Comparison of ENCODE assay signal across 9 cellular contexts in the genomic region with DNA sequence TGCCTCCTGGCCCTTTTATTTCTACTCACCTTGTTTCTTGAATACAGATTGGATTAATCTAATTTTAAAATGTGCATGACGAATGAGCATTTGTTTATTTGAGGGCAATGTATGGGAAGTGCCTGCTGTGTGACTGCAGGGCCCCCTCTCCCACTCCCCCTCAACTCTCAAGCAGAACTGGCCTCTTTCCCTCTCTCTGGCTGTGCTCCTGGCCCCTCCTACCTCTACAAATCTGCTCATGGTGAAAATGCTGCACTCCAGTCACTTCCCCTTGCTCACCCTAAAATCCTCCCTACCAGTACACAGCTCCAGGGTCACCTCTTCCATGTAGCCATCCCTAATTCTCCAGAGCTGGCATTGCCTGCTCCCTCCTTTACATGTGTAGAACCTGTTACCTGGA. TPM values are rescaled to one million over a fixed set of nuclear protein-coding genes. Genes with fewer than 3 reads are reported as not detected.
DNase-seq lines count a peak whose midpoint lies in the region; ATAC-seq and TF ChIP-seq lines count a peak whose summit lies in the region.
"Had no signal": no experiment of that assay in that cellular context is flagged by ENCODE, and none has a peak within 500 bp of the region (broad histone marks: within the 10 kb centered on the region; RNA-seq: fewer than 3 reads in every experiment).

No MANE protein-coding gene starts in this region.

- H3K4me3 Mint-ChIP-seq in activated CD8-positive, alpha-beta T cell treated with anti-CD3 and anti-CD28 coated beads, Interleukin-2, amount 10 ng/mL, durations not matched to agents 7 days and 5 days, result no peak overlapping the region

- H3K27ac Mint-ChIP-seq in activated CD8-positive, alpha-beta T cell treated with anti-CD3 and anti-CD28 coated beads, Interleukin-2, amount 10 ng/mL, durations not matched to agents 7 days and 5 days, result no peak overlapping the region

- H3K4me3 ChIP-seq in HUES64 (ENCODE audit: low read length), result no peak overlapping the region
- peak overlapping the region; percentile 68 for H3K4me3 ChIP-seq in adipocyte (ENCODE audit: low read length)
- H3K4me3 ChIP-seq in right lobe of liver, result no peak overlapping the region
- no peak overlapping the region for H3K4me3 ChIP-seq in testis

- intact Hi-C loops in right lobe of liver (cut with DNase I) (no loop called here), testis (cut with DNase I; ENCODE audit: low total_unique reads) (no loop called here)

- H3K36me3 ChIP-seq in HUES64 (ENCODE audit: insufficient read depth, low read length) (no peaks in the 10 kb centered on the region), adipocyte (ENCODE audit: control insufficient read depth, insufficient read depth, low read length, severe bottlenecking) (peaks cover 29% of the 10 kb centered on the region), right lobe of liver (peaks cover 0 to 16% (median 8%) of the 10 kb centered on the region in 4 donors), testis (ENCODE audit: low read depth, missing control alignments) (no peaks in the 10 kb centered on the region)

- POLR2A ChIA-PET in activated CD8-positive, alpha-beta T cell treated with anti-CD3 and anti-CD28 coated beads, Interleukin-2, amount 10 ng/mL, durations not matched to agents 7 days and 5 days (lab: Charles Lee), result interaction anchor here (0.7 kb wide), 1 partner anchor 78 kb away, joined by 3 read pairs; the partner anchor contains the start of gene CD74

- no peaks in the 10 kb centered on the region for H3K9me3 ChIP-seq in HUES64 (ENCODE audit: insufficient read depth, low read depth, low read length)
- H3K9me3 ChIP-seq in adipocyte (ENCODE audit: control insufficient read depth, low read length), result no peaks in the 10 kb centered on the region
- H3K9me3 ChIP-seq in right lobe of liver, result no peaks in the 10 kb centered on the region
- no peaks in the 10 kb centered on the region for H3K9me3 ChIP-seq in testis

- H3K27me3 ChIP-seq in HUES64 (ENCODE audit: insufficient read depth, low read length) (no peaks in the 10 kb centered on the region), adipocyte (replicated peaks; ENCODE audit: control insufficient read depth, insufficient read depth, low read length) (no peaks in the 10 kb centered on the region), right lobe of liver (no peaks in the 10 kb centered on the region), testis (no peaks in the 10 kb centered on the region)

- no peak for ATAC-seq in right lobe of liver
- no peak for ATAC-seq in activated CD8-positive, alpha-beta T cell treated with anti-CD3 and anti-CD28 coated beads, Interleukin-2, amount 10 ng/mL, durations not matched to agents 7 days and 5 days

- CTCF ChIA-PET in activated CD8-positive, alpha-beta T cell treated with anti-CD3 and anti-CD28 coated beads, Interleukin-2, amount 10 ng/mL, durations not matched to agents 7 days and 5 days (lab: Charles Lee), result no interaction called here

- no peaks in the 10 kb centered on the region for H3K9me3 Mint-ChIP-seq in activated CD8-positive, alpha-beta T cell treated with anti-CD3 and anti-CD28 coated beads, Interleukin-2, amount 10 ng/mL, durations not matched to agents 7 days and 5 days (ENCODE audit: insufficient read depth)

- no peaks in the 10 kb centered on the region for H3K36me3 Mint-ChIP-seq in activated CD8-positive, alpha-beta T cell treated with anti-CD3 and anti-CD28 coated beads, Interleukin-2, amount 10 ng/mL, durations not matched to agents 7 days and 5 days (ENCODE audit: low read depth)

- TF ChIP-seq CTCF in right lobe of liver (IDR thresholded peaks at IDR 0.05), result no peak
- TF ChIP-seq CTCF in testis (IDR thresholded peaks at IDR 0.05), result no peak

- H3K9ac ChIP-seq in HUES64 (ENCODE audit: low read depth, low read length), result no peak overlapping the region
- H3K9ac ChIP-seq in adipocyte (ENCODE audit: low read length), result peak overlapping the region; percentile 84

- no peak for TF ChIP-seq POLR2A in right lobe of liver (IDR thresholded peaks at IDR 0.05)
- TF ChIP-seq POLR2A in testis (IDR thresholded peaks at IDR 0.05), result no peak

- peaks cover 6% of the 10 kb centered on the region for H3K27me3 Mint-ChIP-seq in activated CD8-positive, alpha-beta T cell treated with anti-CD3 and anti-CD28 coated beads, Interleukin-2, amount 10 ng/mL, durations not matched to agents 7 days and 5 days (ENCODE audit: low read depth)

- peaks cover 51% of the 10 kb centered on the region for H3K4me1 ChIP-seq in HUES64 (ENCODE audit: insufficient read depth, low read length)
- H3K4me1 ChIP-seq in adipocyte (ENCODE audit: control insufficient read depth, insufficient read depth, low read length), result peaks cover 53% of the 10 kb centered on the region
- peaks cover 0 to 57% (median 29%) of the 10 kb centered on the region in 4 donors for H3K4me1 ChIP-seq in right lobe of liver
- H3K4me1 ChIP-seq in testis, result peaks cover 56% of the 10 kb centered on the region

- H3K27ac ChIP-seq in HUES64 (ENCODE audit: low read depth, low read length), result peak overlapping the region; percentile 9; the same call in 1 of the 2 replicates
- peak overlapping the region; percentile 41 to 100 (median 99) for H3K27ac ChIP-seq in right lobe of liver
- peak overlapping the region; percentile 24 to 97 for H3K27ac ChIP-seq in testis

- no peaks in the 10 kb centered on the region for H3K4me1 Mint-ChIP-seq in activated CD8-positive, alpha-beta T cell treated with anti-CD3 and anti-CD28 coated beads, Interleukin-2, amount 10 ng/mL, durations not matched to agents 7 days and 5 days (ENCODE audit: low read depth)

- WGBS in HUES64, result no CpG with 5 or more reads among the region's 1 CpG
- 33% methylated on average over 1 of the region's 1 CpG for WGBS in right lobe of liver (ENCODE audit: insufficient coverage, low coverage, low lambda C conversion rate, missing lambda C conversion rate)
- WGBS in testis, 2 donors, result 33 to 50% methylated on average over 1 of the region's 1 CpG

- DNase-seq in adipocyte (ENCODE audit: low read depth), result no peak
- no peak for DNase-seq in right lobe of liver
- DNase-seq in testis, result no peak
- no peak for DNase-seq in activated CD8-positive, alpha-beta T cell treated with anti-CD3 and anti-CD28 coated beads, Interleukin-2, amount 10 ng/mL, durations not matched to agents 7 days and 5 days
- no peak for DNase-seq in activated T-cell treated with anti-CD3 and anti-CD28 coated beads, Interleukin-2, amount 50 U/mL, for 48 hours
- no peak for DNase-seq in activated effector memory CD4-positive, alpha-beta T cell treated with Interleukin-2 at 50 U/mL for 16 hours
- DNase-seq: activated naive CD4-positive, alpha-beta T cell treated with anti-CD3 and anti-CD28 coated beads, Interleukin-2, amount 50 U/mL, for 16 hours; stimulated activated CD4-positive, alpha-beta T cell treated with anti-CD3 and anti-CD28 coated beads, Interleukin-4, amount 100 ng/mL, for 4 hours had no signal

RNA-seq across cellular contexts. Expression of gene NDST1, which starts 17.2 kb away (rescaled TPM):
- 34.7 TPM for polyA plus RNA-seq in HUES64 (2013, experiment 1 of 2)
- polyA plus RNA-seq in HUES64 (2013, experiment 2 of 2), result 33.9 TPM
- total RNA-seq in right lobe of liver (10 to 100 TPM; 38.1 to 97.5 (median 76.0) TPM), testis (100 to 1,000 TPM; 167 to 174 TPM)
- 55.0 TPM for polyA plus RNA-seq in testis (ENCODE audit: insufficient read depth, low read depth, low replicate concordance)
- under 1 TPM; 0.63 TPM for total RNA-seq in activated CD8-positive, alpha-beta T cell treated with anti-CD3 and anti-CD28 coated beads, Interleukin-2, amount 10 ng/mL, durations not matched to agents 7 days and 5 days

RNA-seq across cellular contexts. Expression of gene RPS14, which starts 41.2 kb away (rescaled TPM):
- polyA plus RNA-seq in HUES64 (2013, experiment 1 of 2), result 1,825 TPM
- 1,978 TPM for polyA plus RNA-seq in HUES64 (2013, experiment 2 of 2)
- total RNA-seq in right lobe of liver, result 100 to 1,000 TPM; 573 to 800 (median 663) TPM
- 1,000 to 10,000 TPM in 1 of 2 donors, 100 to 1,000 TPM in 1; 781 to 1,273 TPM for total RNA-seq in testis
- 1,234 TPM for polyA plus RNA-seq in testis (ENCODE audit: insufficient read depth, low read depth, low replicate concordance)
- 1,000 to 10,000 TPM; 2,046 to 2,123 TPM for total RNA-seq in activated CD8-positive, alpha-beta T cell treated with anti-CD3 and anti-CD28 coated beads, Interleukin-2, amount 10 ng/mL, durations not matched to agents 7 days and 5 days

Comparison
In these comparisons a context has a peak if more than half of its experiments do, and no peak if none do; other contexts are left out.
1. H3K27ac ChIP-seq: peak in every context shown above with its lines; median percentile 99 in right lobe of liver; 60 in testis; 9 in HUES64.
2. RNA of gene NDST1, which starts 17.2 kb away (total RNA-seq): 167 to 174 TPM in testis and 38.1 to 97.5 TPM in right lobe of liver; 0.63 TPM in activated CD8-positive, alpha-beta T cell treated with anti-CD3 and anti-CD28 coated beads, Interleukin-2, amount 10 ng/mL, durations not matched to agents 7 days and 5 days; every median in the first group is over 10 times any median in the second.